In the genomic region with DNA sequence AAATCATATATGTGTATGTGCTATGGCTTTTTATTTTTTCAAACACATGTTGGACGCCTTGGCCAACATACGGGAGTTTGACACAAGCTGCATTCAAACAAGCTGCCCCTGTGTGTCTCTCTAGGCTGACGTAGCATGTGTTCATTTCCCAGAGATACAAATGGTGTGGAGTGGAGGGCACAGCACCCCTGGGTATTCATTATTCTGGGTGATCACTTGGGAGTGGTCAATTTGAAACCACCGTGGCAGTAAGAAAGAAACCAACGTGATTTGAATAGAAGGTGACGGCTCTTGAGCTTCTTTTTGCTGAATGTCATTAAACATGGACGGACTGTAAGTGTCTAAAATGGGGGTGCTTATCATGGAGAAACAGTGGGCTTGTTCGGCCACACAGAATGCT, we compare ENCODE assay signal across 10 cellular contexts.
A peak's percentile ranks its signal among the peaks of the same experiment; 100 is the strongest.
DNase-seq lines count a peak whose midpoint lies in the region; ATAC-seq lines count a peak whose summit lies in the region.
"Had no signal": no experiment of that assay in that cellular context is flagged by ENCODE, and none has a peak within 500 bp of the region (broad histone marks: within the 10 kb centered on the region; RNA-seq: fewer than 3 reads in every experiment).

No MANE protein-coding gene starts in this region.

- peaks cover 7% of the 10 kb centered on the region for H3K4me1 Mint-ChIP-seq in memory B cell
- H3K4me1 Mint-ChIP-seq in activated CD4-positive, alpha-beta T cell treated with anti-CD3 and anti-CD28 coated beads, Interleukin-2, amount 10 ng/mL, durations not matched to agents 7 days and 5 days: no peaks in the 10 kb centered on the region

- peaks cover 2% of the 10 kb centered on the region for H3K27me3 Mint-ChIP-seq in memory B cell
- H3K27me3 Mint-ChIP-seq in activated CD4-positive, alpha-beta T cell treated with anti-CD3 and anti-CD28 coated beads, Interleukin-2, amount 10 ng/mL, durations not matched to agents 7 days and 5 days: no peaks in the 10 kb centered on the region

- peak; percentile 49 for DNase-seq in NCI-H1436 (lab: John Stamatoyannopoulos, UW)
- DNase-seq in memory B cell (ENCODE audit: low spot score in 2 of 2): no peak
- DNase-seq in OCI-M1 (lab: John Stamatoyannopoulos, UW): no peak
- DNase-seq in SIG-M5 (lab: John Stamatoyannopoulos, UW): no peak
- DNase-seq in activated CD4-positive, alpha-beta T cell treated with anti-CD3 and anti-CD28 coated beads, Interleukin-2, amount 10 ng/mL, durations not matched to agents 7 days and 5 days: no peak
- no peak for DNase-seq in activated CD8-positive, alpha-beta memory T cell treated with anti-CD3 and anti-CD28 coated beads, Interleukin-2, amount 50 U/mL, for 4 hours
- DNase-seq: NCI-H2171 treated with DMSO at 0.1 percent for 48 hours had no signal

- H3K4me3 Mint-ChIP-seq in memory B cell: peak overlapping the region; percentile 58
- no peak overlapping the region for H3K4me3 Mint-ChIP-seq in activated CD4-positive, alpha-beta T cell treated with anti-CD3 and anti-CD28 coated beads, Interleukin-2, amount 10 ng/mL, durations not matched to agents 7 days and 5 days

- CTCF ChIA-PET in activated CD4-positive, alpha-beta T cell treated with anti-CD3 and anti-CD28 coated beads, Interleukin-2, amount 10 ng/mL, durations not matched to agents 7 days and 5 days (lab: Charles Lee): interaction anchor here (0.6 kb wide), 1 partner anchor 124 kb away, joined by 4 read pairs; no protein-coding TSS in a partner anchor

- no peaks in the 10 kb centered on the region for H3K36me3 Mint-ChIP-seq in memory B cell
- H3K36me3 Mint-ChIP-seq in activated CD4-positive, alpha-beta T cell treated with anti-CD3 and anti-CD28 coated beads, Interleukin-2, amount 10 ng/mL, durations not matched to agents 7 days and 5 days (ENCODE audit: low read depth): no peaks in the 10 kb centered on the region

- peaks cover 2% of the 10 kb centered on the region for H3K9me3 Mint-ChIP-seq in memory B cell
- H3K9me3 Mint-ChIP-seq in activated CD4-positive, alpha-beta T cell treated with anti-CD3 and anti-CD28 coated beads, Interleukin-2, amount 10 ng/mL, durations not matched to agents 7 days and 5 days: no peaks in the 10 kb centered on the region

- POLR2A ChIA-PET in activated CD4-positive, alpha-beta T cell treated with anti-CD3 and anti-CD28 coated beads, Interleukin-2, amount 10 ng/mL, durations not matched to agents 7 days and 5 days (lab: Charles Lee): no interaction called here

- ATAC-seq in GM18498 (IDR thresholded peaks at IDR 0.05; ENCODE audit: unreplicated experiment) (peak; percentile 65), GM21528 (IDR thresholded peaks at IDR 0.05; ENCODE audit: low FRiP score, unreplicated experiment) (peak; percentile 67), memory B cell (ENCODE audit: low read depth) (no peak)
- ATAC-seq: HCT116 had no signal

- H3K27ac Mint-ChIP-seq in memory B cell: no peak overlapping the region
- H3K27ac Mint-ChIP-seq in activated CD4-positive, alpha-beta T cell treated with anti-CD3 and anti-CD28 coated beads, Interleukin-2, amount 10 ng/mL, durations not matched to agents 7 days and 5 days: no peak overlapping the region
